ENCODE assay signal across 25 cellular contexts in the genomic region with DNA sequence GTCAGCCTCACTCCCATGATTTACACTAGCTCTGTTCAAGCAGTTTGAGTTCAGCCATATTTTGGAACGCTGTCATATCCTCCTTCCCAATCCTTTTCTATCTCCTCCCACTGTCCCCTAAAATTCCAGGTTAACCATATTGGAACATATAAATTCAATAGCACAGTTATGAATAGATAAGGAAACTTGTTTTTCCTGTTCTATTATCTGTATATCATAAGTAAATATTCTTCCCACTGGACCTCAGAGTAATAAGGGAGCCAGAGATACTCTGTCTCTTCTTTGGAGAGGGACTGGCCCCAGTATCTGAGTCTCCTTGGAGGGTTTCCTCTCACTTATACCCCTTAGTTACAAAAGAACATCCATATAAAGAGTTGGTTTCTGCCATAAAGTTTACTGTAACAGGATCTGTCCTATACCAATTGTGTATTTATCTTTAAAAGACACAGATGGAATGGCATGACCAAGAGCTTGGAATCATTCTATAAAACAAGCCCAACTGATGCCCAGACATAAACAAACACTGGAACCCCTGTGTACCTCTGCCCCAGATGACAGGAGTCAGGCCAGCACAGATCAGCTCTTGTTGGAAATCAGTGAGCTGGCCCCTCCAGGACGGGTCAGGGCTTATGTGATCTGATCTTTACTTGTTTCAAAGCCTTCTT.
DNase-seq lines count a peak whose midpoint lies in the region; ATAC-seq and TF ChIP-seq lines count a peak whose summit lies in the region.
"Had no signal": no experiment of that assay in that cellular context is flagged by ENCODE, and none has a peak within 500 bp of the region (broad histone marks: within the 10 kb centered on the region; RNA-seq: fewer than 3 reads in every experiment).

No MANE protein-coding gene starts in this region.

- H3K4me1 Mint-ChIP-seq in HFFc6 (ENCODE audit: low read depth) = peaks cover 24% of the 10 kb centered on the region
- H3K4me1 Mint-ChIP-seq: CD8-positive, alpha-beta memory T cell had no signal

- H3K4me3 Mint-ChIP-seq in HFFc6 = no peak overlapping the region
- H3K4me3 Mint-ChIP-seq: activated CD8-positive, alpha-beta T cell treated with anti-CD3 and anti-CD28 coated beads, Interleukin-2, amount 10 ng/mL, durations not matched to agents 7 days and 5 days; activated naive CD8-positive, alpha-beta T cell treated with anti-CD3 and anti-CD28 coated beads, Interleukin-2, amount 10 ng/mL, durations not matched to agents 7 days and 5 days; CD8-positive, alpha-beta memory T cell; neural crest cell had no signal

- H3K27ac Mint-ChIP-seq in HFFc6 = peak overlapping the region; percentile 14; the same call in 1 of the 2 replicates
- H3K27ac Mint-ChIP-seq: activated CD8-positive, alpha-beta T cell treated with anti-CD3 and anti-CD28 coated beads, Interleukin-2, amount 10 ng/mL, durations not matched to agents 7 days and 5 days; activated naive CD8-positive, alpha-beta T cell treated with anti-CD3 and anti-CD28 coated beads, Interleukin-2, amount 10 ng/mL, durations not matched to agents 7 days and 5 days; CD8-positive, alpha-beta memory T cell had no signal

- peaks cover 11% of the 10 kb centered on the region; the same call in 1 of the 2 replicates for H3K36me3 Mint-ChIP-seq in HFFc6 (ENCODE audit: low read depth)
- H3K36me3 Mint-ChIP-seq: activated naive CD8-positive, alpha-beta T cell treated with anti-CD3 and anti-CD28 coated beads, Interleukin-2, amount 10 ng/mL, durations not matched to agents 7 days and 5 days had no signal

- H3K9me3 Mint-ChIP-seq in HFFc6 = no peaks in the 10 kb centered on the region

- H3K4me1 ChIP-seq in hepatocyte (ENCODE audit: insufficient read depth) (peaks cover 38% of the 10 kb centered on the region), smooth muscle cell (ENCODE audit: low read depth) (peaks cover 30% of the 10 kb centered on the region)
- H3K4me1 ChIP-seq: prostate gland had no signal

- TF ChIP-seq CTCF in HFFc6 (IDR thresholded peaks at IDR 0.05) (no peak), hepatocyte (IDR thresholded peaks at IDR 0.05; ENCODE audit: poor library complexity) (no peak), smooth muscle cell (IDR thresholded peaks at IDR 0.05; ENCODE audit: borderline replicate concordance, insufficient read depth, poor library complexity, severe bottlenecking) (no peak)

- no peak for ATAC-seq in GM18517 (IDR thresholded peaks at IDR 0.05; ENCODE audit: unreplicated experiment)
- ATAC-seq: activated CD8-positive, alpha-beta T cell treated with anti-CD3 and anti-CD28 coated beads, Interleukin-2, amount 10 ng/mL, durations not matched to agents 7 days and 5 days; foreskin keratinocyte; left lobe of liver had no signal

- H3K79me2 ChIP-seq in hepatocyte (peaks cover 73% of the 10 kb centered on the region), smooth muscle cell (ENCODE audit: low read depth) (peaks cover 55% of the 10 kb centered on the region)

- H3K9me3 ChIP-seq in hepatocyte (ENCODE audit: low read depth) (no peaks in the 10 kb centered on the region), smooth muscle cell (replicated peaks; ENCODE audit: low read depth) (no peaks in the 10 kb centered on the region)
- H3K9me3 ChIP-seq: prostate gland, SJCRH30, stomach, tibial artery had no signal

- H3K27ac ChIP-seq in hepatocyte = peak overlapping the region; percentile 35
- H3K27ac ChIP-seq in smooth muscle cell (ENCODE audit: low read depth) = peak overlapping the region; percentile 50
- H3K27ac ChIP-seq: foreskin keratinocyte, prostate gland, stomach, tibial artery had no signal

- peaks cover 9% of the 10 kb centered on the region for H3F3A ChIP-seq in smooth muscle cell (ENCODE audit: low read depth)

- DNase-seq in HFFc6 (no peak), SK-MEL-5 (ENCODE audit: low read depth, low spot score) (peak; percentile 3), hepatocyte (ENCODE audit: low spot score) (no peak), smooth muscle cell (lab: John Stamatoyannopoulos, UW; ENCODE audit: unreplicated experiment) (no peak), germinal center (ENCODE audit: low spot score) (no peak), NCI-H1092 treated with DMSO at 0.1 percent for 48 hours (lab: John Stamatoyannopoulos, UW) (no peak)
- DNase-seq: activated CD4-positive, alpha-beta T cell treated with anti-CD3 and anti-CD28 coated beads for 1 hour; activated CD8-positive, alpha-beta T cell treated with anti-CD3 and anti-CD28 coated beads, Interleukin-2, amount 10 ng/mL, durations not matched to agents 7 days and 5 days; activated effector memory CD4-positive, alpha-beta T cell treated with Interleukin-2 at 50 U/mL for 16 hours; activated naive CD8-positive, alpha-beta T cell treated with anti-CD3 and anti-CD28 coated beads, Interleukin-2, amount 10 ng/mL, durations not matched to agents 7 days and 5 days; activated T-cell treated with anti-CD3 and anti-CD28 coated beads for 4 hours; CD8-positive, alpha-beta memory T cell; cerebellar nuclear complex; DMS79; erythroblast; foreskin keratinocyte; NCI-H2029 treated with DMSO at 0.1 percent for 48 hours; NCI-H226; stomach; tibial artery had no signal

- H3K9me2 ChIP-seq in hepatocyte (replicated peaks; ENCODE audit: insufficient read depth) = no peaks in the 10 kb centered on the region

- H3K4me2 ChIP-seq in hepatocyte (peak overlapping the region; percentile 56), smooth muscle cell (peak overlapping the region; percentile 81)

- H4K20me1 ChIP-seq in hepatocyte (ENCODE audit: insufficient read depth, poor library complexity, severe bottlenecking) = no peaks in the 10 kb centered on the region
- H4K20me1 ChIP-seq in smooth muscle cell (ENCODE audit: low read depth) = no peaks in the 10 kb centered on the region

- H3K27me3 ChIP-seq in hepatocyte (no peaks in the 10 kb centered on the region), smooth muscle cell (ENCODE audit: low read depth) (no peaks in the 10 kb centered on the region)
- H3K27me3 ChIP-seq: foreskin keratinocyte, SJCRH30, stomach, tibial artery had no signal

- H2AFZ ChIP-seq in hepatocyte (no peak overlapping the region), smooth muscle cell (ENCODE audit: low read depth) (no peak overlapping the region)

- H3K4me3 ChIP-seq in hepatocyte (no peak overlapping the region), smooth muscle cell (no peak overlapping the region)
- H3K4me3 ChIP-seq: prostate gland, SJCRH30, stomach, tibial artery had no signal

- in situ Hi-C loops in SK-MEL-5 (cut with HindIII; ENCODE audit: low pct_unique_long_range_greater_than_20kb, low sequenced_read_pairs) = no loop called here

- H3K36me3 ChIP-seq in hepatocyte (replicated peaks; ENCODE audit: insufficient read depth, low read depth) (no peaks in the 10 kb centered on the region), smooth muscle cell (ENCODE audit: low read depth) (no peaks in the 10 kb centered on the region)
- H3K36me3 ChIP-seq: prostate gland, SJCRH30, stomach, tibial artery had no signal

- H3K27me3 Mint-ChIP-seq in HFFc6 (ENCODE audit: insufficient read depth) = peaks cover 1% of the 10 kb centered on the region; the same call in 1 of the 2 replicates
- H3K27me3 Mint-ChIP-seq: activated naive CD8-positive, alpha-beta T cell treated with anti-CD3 and anti-CD28 coated beads, Interleukin-2, amount 10 ng/mL, durations not matched to agents 7 days and 5 days had no signal

- WGBS in hepatocyte (ENCODE audit: low lambda C conversion rate, missing lambda C conversion rate) = 71% methylated on average over 2 of the region's 2 CpGs
- WGBS in smooth muscle cell (ENCODE audit: low lambda C conversion rate) = 57% methylated on average over 2 of the region's 2 CpGs

- no peak overlapping the region for H3K9ac ChIP-seq in smooth muscle cell (ENCODE audit: low read depth)
